ENCODE assay signal across 14 cellular contexts in genomic region chr1:156922986-156923564, GRCh38. TPM values are rescaled to one million over a fixed set of nuclear protein-coding genes. Genes with fewer than 3 reads are reported as not detected.
DNase-seq lines count a peak whose midpoint lies in the region; ATAC-seq and TF ChIP-seq lines count a peak whose summit lies in the region.
"Had no signal": no experiment of that assay in that cellular context is flagged by ENCODE, and none has a peak within 500 bp of the region (broad histone marks: within the 10 kb centered on the region; RNA-seq: fewer than 3 reads in every experiment).

No MANE protein-coding gene starts in this region.

- H3K9ac ChIP-seq in neural progenitor cell, result no peak overlapping the region
- H3K9ac ChIP-seq: parathyroid adenoma had no signal

- TF ChIP-seq CTCF in chondrocyte (IDR thresholded peaks at IDR 0.05) (no peak), neural progenitor cell (IDR thresholded peaks at IDR 0.05) (no peak)

- H2AFZ ChIP-seq in neural progenitor cell (replicated peaks), result no peak overlapping the region
- H2AFZ ChIP-seq: parathyroid adenoma had no signal

- H3K9me3 Mint-ChIP-seq in chondrocyte (ENCODE audit: low read depth), result no peaks in the 10 kb centered on the region
- peaks cover 14% of the 10 kb centered on the region for H3K9me3 Mint-ChIP-seq in neural progenitor cell

- peaks cover 56% of the 10 kb centered on the region for H3K27me3 Mint-ChIP-seq in chondrocyte (ENCODE audit: low read depth)
- H3K27me3 Mint-ChIP-seq in neural progenitor cell (ENCODE audit: insufficient read depth, low read depth), result peaks cover 87% of the 10 kb centered on the region

- peaks cover 17% of the 10 kb centered on the region for H3K4me1 ChIP-seq in neural progenitor cell
- H3K4me1 ChIP-seq: parathyroid adenoma had no signal

- peak overlapping the region; percentile 59 for H3K27ac Mint-ChIP-seq in chondrocyte (ENCODE audit: unreplicated experiment)
- no peak overlapping the region for H3K27ac Mint-ChIP-seq in neural progenitor cell

- no peak overlapping the region for H3K27ac ChIP-seq in neural progenitor cell
- H3K27ac ChIP-seq: parathyroid adenoma, VCaP had no signal

- peak overlapping the region; percentile 63 for H3K4me2 ChIP-seq in neural progenitor cell

- H3K36me3 ChIP-seq in neural progenitor cell, result no peaks in the 10 kb centered on the region

- H3K4me1 Mint-ChIP-seq in chondrocyte (ENCODE audit: low read depth) (peaks cover 34% of the 10 kb centered on the region), neural progenitor cell (peaks cover 17% of the 10 kb centered on the region)

- DNase-seq in NCI-H510A treated with DMSO at 0.1 percent for 48 hours (lab: John Stamatoyannopoulos, UW) (peak; percentile 40), NCI-H510A (lab: John Stamatoyannopoulos, UW) (no peak), NCI-H1417 treated with DMSO at 0.1 percent for 48 hours (lab: John Stamatoyannopoulos, UW) (peak; percentile 3), chondrocyte (ENCODE audit: low spot score) (no peak), neural progenitor cell (ENCODE audit: low spot score) (no peak), cerebellar nuclear complex (lab: John Stamatoyannopoulos, UW) (no peak)
- DNase-seq: DND-41; NCI-H1436 treated with DMSO at 0.1 percent for 48 hours; stimulated activated CD4-positive, alpha-beta T cell treated with anti-CD3 and anti-CD28 coated beads, Interleukin-4, amount 100 ng/mL, for 24 hours had no signal

- H3K27me3 ChIP-seq in neural progenitor cell, result peaks cover 100% of the 10 kb centered on the region

- H3K4me3 Mint-ChIP-seq in chondrocyte (ENCODE audit: unreplicated experiment) (peak overlapping the region; percentile 21), neural progenitor cell (peak overlapping the region; percentile 68)

- H3K4me3 ChIP-seq in neural progenitor cell, result peak overlapping the region; percentile 35

- ATAC-seq in HG02642 (IDR thresholded peaks at IDR 0.05; ENCODE audit: poor library complexity, unreplicated experiment) (no peak), GM21526 (IDR thresholded peaks at IDR 0.05; ENCODE audit: low FRiP score, unreplicated experiment) (no peak)

- H3K36me3 Mint-ChIP-seq in chondrocyte (ENCODE audit: low read depth) (peaks cover 6% of the 10 kb centered on the region), neural progenitor cell (no peaks in the 10 kb centered on the region)

- no peaks in the 10 kb centered on the region for H3F3A ChIP-seq in neural progenitor cell (ENCODE audit: low read depth)

- H3K9me3 ChIP-seq in neural progenitor cell (ENCODE audit: low read depth), result no peaks in the 10 kb centered on the region

- H4K20me1 ChIP-seq in neural progenitor cell (ENCODE audit: low read depth), result peaks cover 28% of the 10 kb centered on the region

- H3K79me2 ChIP-seq in neural progenitor cell (ENCODE audit: low read depth), result no peaks in the 10 kb centered on the region
- H3K79me2 ChIP-seq: parathyroid adenoma had no signal

RNA-seq across cellular contexts. Expression of gene LRRC71, which starts 2.6 kb away (rescaled TPM):
- total RNA-seq in chondrocyte (not detected in 3 replicates), neural progenitor cell (ENCODE audit: low replicate concordance) (not detected in 2 replicates)
- total RNA-seq: A172 had no signal

RNA-seq across cellular contexts. Expression of gene PEAR1, which starts 29.6 kb away (rescaled TPM):
- 1.4 to 13.7 TPM (median 9.9 TPM) in 3 replicates for total RNA-seq in chondrocyte
- 0.06 TPM in 1 of 2 replicates, not detected in the other for total RNA-seq in neural progenitor cell (ENCODE audit: low replicate concordance)

Comparison
In these comparisons a context has a peak if more than half of its experiments do, and no peak if none do; other contexts are left out.
1. DNase-seq: peak in NCI-H510A treated with DMSO at 0.1 percent for 48 hours (single experiment) and NCI-H1417 treated with DMSO at 0.1 percent for 48 hours (single experiment); none in NCI-H510A (single experiment), chondrocyte (single experiment), neural progenitor cell (single experiment) and cerebellar nuclear complex (0 of 2).